22 cellular contexts compared by ENCODE assay signal in the genomic region with DNA sequence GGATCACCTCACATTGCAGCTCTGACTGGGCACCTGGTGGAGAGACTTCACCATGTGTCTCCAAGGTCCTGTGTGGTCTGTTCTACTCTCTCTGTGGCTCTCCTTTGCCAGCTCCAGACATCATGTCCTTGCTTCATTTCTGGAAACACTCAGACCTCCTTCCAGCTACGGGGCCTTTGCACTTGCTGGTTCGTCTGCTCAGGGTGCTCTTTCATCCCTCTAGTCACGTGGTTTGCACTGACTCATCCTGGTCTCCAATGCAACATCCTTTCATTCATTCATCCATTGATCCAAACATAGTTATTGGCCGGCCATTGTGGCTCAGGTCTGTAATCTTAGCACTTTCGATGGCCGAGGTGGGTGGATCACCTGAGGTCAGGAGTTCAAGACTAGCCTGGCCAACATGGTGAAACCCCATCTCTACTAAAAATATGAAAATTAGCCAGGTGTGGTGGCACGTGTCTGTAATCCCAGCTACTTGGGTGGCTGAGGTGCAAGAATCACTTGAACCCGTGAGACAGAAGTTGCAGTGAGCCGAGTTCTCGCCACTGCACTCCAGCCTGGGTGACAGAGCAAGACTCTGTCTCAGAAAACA. TPM values are rescaled to one million over a fixed set of nuclear protein-coding genes. Genes with fewer than 3 reads are reported as not detected.
DNase-seq lines count a peak whose midpoint lies in the region; ATAC-seq, FAIRE-seq and TF ChIP-seq lines count a peak whose summit lies in the region.
"Had no signal": no experiment of that assay in that cellular context is flagged by ENCODE, and none has a peak within 500 bp of the region (broad histone marks: within the 10 kb centered on the region; RNA-seq: fewer than 3 reads in every experiment).

No MANE protein-coding gene starts in this region.

- TF ChIP-seq CTCF in HepG2 (CRISPR knock-in tag; IDR thresholded peaks at IDR 0.05) = no peak
- TF ChIP-seq CTCF in right lobe of liver (IDR thresholded peaks at IDR 0.05) = no peak
- TF ChIP-seq CTCF in HEK293 (tag by site-specific recombination; IDR thresholded peaks at IDR 0.05) = no peak
- no peak for TF ChIP-seq CTCF in GM12878 (IDR thresholded peaks at IDR 0.05 in 2 of 3, conservative IDR thresholded peaks at IDR 0.05 in 1 of 3; ENCODE audit: control insufficient read depth in 2 of 3, extremely low read depth in 1 of 3, insufficient read depth in 1 of 3, low read depth in 3 of 3, low read length in 3 of 3)

- TF ChIP-seq POLR2A in HepG2 (IDR thresholded peaks at IDR 0.05; ENCODE audit: insufficient read depth in 1 of 2, low read depth in 2 of 2, low read length in 2 of 2) (no peak), right lobe of liver (IDR thresholded peaks at IDR 0.05) (no peak), GM12878 (IDR thresholded peaks at IDR 0.05; ENCODE audit: low read depth, low read length) (no peak)

- H4K20me1 ChIP-seq in HepG2 (ENCODE audit: insufficient read depth, low read length) (no peaks in the 10 kb centered on the region), GM12878 (ENCODE audit: control insufficient read depth, insufficient read depth) (no peaks in the 10 kb centered on the region)

- H3K4me1 ChIP-seq in HepG2 (ENCODE audit: insufficient read depth, low read length) (0 out of 2 replicates have a peak, but pooled peaks cover 7% of the 10 kb centered on the region), right lobe of liver (no peaks in the 10 kb centered on the region), HEK293 (ENCODE audit: control insufficient read depth, insufficient read depth, low read length) (no peaks in the 10 kb centered on the region), GM12878 (ENCODE audit: control insufficient read depth, insufficient read depth, low read length) (peaks cover 10% of the 10 kb centered on the region; the same call in 1 of the 2 replicates), neuronal stem cell (ENCODE audit: control insufficient read depth in 2 of 2, insufficient read depth in 1 of 2, low read depth in 1 of 2, low read length in 2 of 2) (peaks cover 0 to 1% of the 10 kb centered on the region in 2 donors)

- FAIRE-seq in HepG2 (lab: Jason Lieb, UNC) (no peak), GM12878 (lab: Jason Lieb, UNC) (no peak), RCC 7860 (lab: Jason Lieb, UNC) (no peak)
- FAIRE-seq: A204.1, H54 had no signal

- H4K8ac ChIP-seq in neuronal stem cell (ENCODE audit: low read depth, low read length) = no peak overlapping the region

- no peak overlapping the region for H3K9ac ChIP-seq in HepG2 (ENCODE audit: insufficient read depth, low read depth, low read length)
- no peak overlapping the region for H3K9ac ChIP-seq in GM12878 (ENCODE audit: control insufficient read depth, insufficient read depth, low read length)
- no peak overlapping the region for H3K9ac ChIP-seq in neuronal stem cell (ENCODE audit: low read depth, low read length, poor library complexity)
- H3K9ac ChIP-seq: GM23248, KMS-11 had no signal

- H2BK5ac ChIP-seq in neuronal stem cell (ENCODE audit: low read length) = no peak overlapping the region

- DNase-seq in HepG2 (ENCODE audit: low spot score) (no peak), right lobe of liver (no peak), GM12878 (ENCODE audit: low read depth, low spot score) (peak; percentile 2), neuronal stem cell (ENCODE audit: low spot score) (no peak), NCI-H128 (lab: John Stamatoyannopoulos, UW; ENCODE audit: unreplicated experiment) (no peak), RCC 7860 (ENCODE audit: low spot score) (no peak)
- DNase-seq: AML-193; CD4-positive, alpha-beta memory T cell; DMS153; DMS79; GDM1; GM23248; HCEC 1CT; HFFc6 had no signal

- H3K9me3 ChIP-seq in HepG2 (ENCODE audit: low read length) (no peaks in the 10 kb centered on the region), right lobe of liver (no peaks in the 10 kb centered on the region), HEK293 (ENCODE audit: control insufficient read depth, insufficient read depth, low read depth, low read length) (no peaks in the 10 kb centered on the region), GM12878 (replicated peaks; ENCODE audit: control insufficient read depth, insufficient read depth, low read length) (no peaks in the 10 kb centered on the region), neuronal stem cell (replicated peaks in 1 of 2; ENCODE audit: control insufficient read depth in 2 of 2, insufficient read depth in 1 of 2, low read depth in 1 of 2, low read length in 2 of 2) (no peaks in the 10 kb centered on the region)

- in situ Hi-C loops in HepG2 (cut with HindIII; ENCODE audit: extremely low pct_ligation_motif_present, low pct_unique_long_range_greater_than_20kb) (no loop called here), GM12878 (cut with MboI) (no loop called here)

- no peak for TF ChIP-seq RAD21 in HepG2 (CRISPR knock-in tag; IDR thresholded peaks at IDR 0.05)
- no peak for TF ChIP-seq RAD21 in GM12878 (IDR thresholded peaks at IDR 0.05; ENCODE audit: insufficient read depth, low read depth, low read length)

- no peak overlapping the region for H3K23ac ChIP-seq in neuronal stem cell (ENCODE audit: low read depth, low read length, poor library complexity)

- ATAC-seq in HepG2 = no peak
- no peak for ATAC-seq in right lobe of liver
- ATAC-seq in GM12878 = no peak
- no peak for ATAC-seq in HG03175 (IDR thresholded peaks at IDR 0.05; ENCODE audit: unreplicated experiment)

- SMC1A ChIA-PET in GM12878 (lab: Charles Lee; ENCODE audit: uncharacterized antibody, unreplicated experiment) = interaction anchor here (1.0 to 2.0 kb wide), 8 partner anchors 9 to 373 kb away, joined by 3 to 7 read pairs (median 4); partner anchors contain the start of gene ARPC3

- no peak overlapping the region for H2AK5ac ChIP-seq in neuronal stem cell (ENCODE audit: low read depth, low read length)

- no peaks in the 10 kb centered on the region for H3K79me2 ChIP-seq in HepG2 (ENCODE audit: insufficient read depth, low read length)
- no peaks in the 10 kb centered on the region for H3K79me2 ChIP-seq in GM12878 (ENCODE audit: control insufficient read depth, insufficient read depth, low read length)

- H3K79me1 ChIP-seq in neuronal stem cell (ENCODE audit: low read depth, low read length) = no peaks in the 10 kb centered on the region

- POLR2A ChIA-PET in HepG2 (lab: Yijun Ruan, JAX) = interaction anchor here (0.6 kb wide), 1 partner anchor 25 kb away, joined by 3 read pairs; no protein-coding TSS in a partner anchor
- POLR2A ChIA-PET in HEK293 (lab: Yijun Ruan, JAX) = no interaction called here
- POLR2A ChIA-PET in GM12878 (lab: Charles Lee) = interaction anchor here (0.5 to 0.6 kb wide), 2 partner anchors 17 to 359 kb away, joined by 3 to 8 read pairs; no protein-coding TSS in a partner anchor

- intact Hi-C loops in HepG2 (cut with micrococcal nuclease; ENCODE audit: unreplicated experiment) (no loop called here), right lobe of liver (cut with DNase I) (no loop called here), GM12878 (cut with micrococcal nuclease; ENCODE audit: unreplicated experiment) (no loop called here)

- H3K27me3 ChIP-seq in HepG2 (ENCODE audit: control insufficient read depth in 1 of 2, insufficient read depth in 2 of 2, low read length in 2 of 2) (peaks cover 0 to 1% of the 10 kb centered on the region in 2 experiments; a peak in 1 of 5 replicates), right lobe of liver (no peaks in the 10 kb centered on the region), GM12878 (replicated peaks in 1 of 2; ENCODE audit: control insufficient read depth in 2 of 2, insufficient read depth in 2 of 2, low read length in 1 of 2) (no peaks in the 10 kb centered on the region), neuronal stem cell (ENCODE audit: control insufficient read depth in 3 of 3, insufficient read depth in 3 of 3, low read depth in 1 of 3, low read length in 3 of 3) (no peaks in the 10 kb centered on the region)

- H2BK15ac ChIP-seq in neuronal stem cell (ENCODE audit: low read length) = no peak overlapping the region

- H2AFZ ChIP-seq in HepG2 (ENCODE audit: low read length) (no peak overlapping the region), GM12878 (ENCODE audit: control insufficient read depth, low read depth, low read length) (no peak overlapping the region), neuronal stem cell (ENCODE audit: low read length) (no peak overlapping the region)
- H2AFZ ChIP-seq: GM23248 had no signal

- RAD21 ChIA-PET in GM12878 (lab: Charles Lee; ENCODE audit: unreplicated experiment) = interaction anchor here (0.6 to 0.7 kb wide), 2 partner anchors 52 to 217 kb away, joined by 3 read pairs; no protein-coding TSS in a partner anchor

- H3K4me2 ChIP-seq in HepG2 (ENCODE audit: low read depth, low read length) (no peak overlapping the region), GM12878 (ENCODE audit: control insufficient read depth, insufficient read depth) (no peak overlapping the region), neuronal stem cell (ENCODE audit: insufficient read depth, low read length, poor library complexity, severe bottlenecking) (no peak overlapping the region)
- H3K4me2 ChIP-seq: KMS-11 had no signal

- no peak overlapping the region for H3K4ac ChIP-seq in neuronal stem cell (ENCODE audit: low read length)

- CTCF ChIA-PET in HepG2 (lab: Yijun Ruan, JAX; ENCODE audit: low intra/inter-chr PET ratio, low total read pairs) = no interaction called here
- CTCF ChIA-PET in HEK293 (lab: Yijun Ruan, JAX) = interaction anchor here (0.6 kb wide), 2 partner anchors 24 to 188 kb away, joined by 3 read pairs; partner anchors contain the start of gene CCDC63
- CTCF ChIA-PET in GM12878 (lab: Yijun Ruan, JAX) = interaction anchor here (1.1 to 1.6 kb wide), 4 partner anchors 118 to 310 kb away, joined by 3 to 5 read pairs (median 4); no protein-coding TSS in a partner anchor

- 12% methylated on average over 10 of the region's 10 CpGs for WGBS in HepG2 (ENCODE audit: low lambda C conversion rate)
- 84% methylated on average over 8 of the region's 10 CpGs for WGBS in right lobe of liver (ENCODE audit: insufficient coverage, low coverage, low lambda C conversion rate, missing lambda C conversion rate)
- 43% methylated on average over 10 of the region's 10 CpGs for WGBS in GM12878 (ENCODE audit: insufficient coverage, insufficient replicate concordance, low lambda C conversion rate, missing lambda C conversion rate)
- WGBS in neuronal stem cell (ENCODE audit: extremely low coverage in 2 of 2, insufficient read length in 2 of 2, insufficient replicate concordance in 1 of 2), 2 donors = no CpG with 5 or more reads among the region's 10 CpGs

- TF ChIP-seq EP300 in HepG2 (IDR thresholded peaks at IDR 0.05; ENCODE audit: low read depth in 2 of 2, low read length in 2 of 2) = no peak
- TF ChIP-seq EP300 in HepG2 (CRISPR knock-in tag; IDR thresholded peaks at IDR 0.05; ENCODE audit: borderline replicate concordance) = no peak
- no peak for TF ChIP-seq EP300 in GM12878 (IDR thresholded peaks at IDR 0.05; ENCODE audit: borderline replicate concordance in 1 of 2, control insufficient read depth in 1 of 2, low read depth in 2 of 2, low read length in 2 of 2)

- H3K4me3 ChIP-seq in HepG2 (replicated peaks in 1 of 3; ENCODE audit: insufficient read depth in 1 of 3, low read depth in 2 of 3, low read length in 3 of 3) (no peak overlapping the region), right lobe of liver (no peak overlapping the region), HEK293 (ENCODE audit: low read depth, low read length) (no peak overlapping the region), GM12878 (no peak overlapping the region), neuronal stem cell (ENCODE audit: low read length in 2 of 2) (no peak overlapping the region)
- H3K4me3 ChIP-seq: GM23248 had no signal

- no peak overlapping the region for H2BK120ac ChIP-seq in neuronal stem cell (ENCODE audit: low read depth, low read length)

- no peak overlapping the region for H2BK12ac ChIP-seq in neuronal stem cell (ENCODE audit: low read length)

- peak overlapping the region; percentile 11 for H3K14ac ChIP-seq in neuronal stem cell (ENCODE audit: low read length)

- BruUV-seq in HepG2 (replicated peaks; lab: Mats Ljungman, UMichigan) (no TSS peak), GM12878 (replicated peaks; lab: Mats Ljungman, UMichigan) (no TSS peak)

- H3K36me3 ChIP-seq in HepG2 (replicated peaks in 1 of 2; ENCODE audit: control insufficient read depth in 1 of 2, insufficient read depth in 2 of 2, low read length in 2 of 2) = no peaks in the 10 kb centered on the region
- no peaks in the 10 kb centered on the region for H3K36me3 ChIP-seq in right lobe of liver
- no peaks in the 10 kb centered on the region for H3K36me3 ChIP-seq in HEK293 (ENCODE audit: control insufficient read depth in 2 of 2, insufficient read depth in 1 of 2, low read length in 2 of 2)
- no peaks in the 10 kb centered on the region for H3K36me3 ChIP-seq in GM12878 (ENCODE audit: control insufficient read depth in 2 of 2, insufficient read depth in 2 of 2, low read length in 1 of 2)
- H3K36me3 ChIP-seq in neuronal stem cell (replicated peaks in 1 of 2; ENCODE audit: control insufficient read depth in 2 of 2, insufficient read depth in 2 of 2, low read length in 2 of 2) = no peaks in the 10 kb centered on the region

- no peak overlapping the region for H4K91ac ChIP-seq in neuronal stem cell (ENCODE audit: low read depth, low read length, poor library complexity)

- H3K27ac ChIP-seq in HepG2 (ENCODE audit: extremely low read length, insufficient read depth, low read length) (no peak overlapping the region), right lobe of liver (no peak overlapping the region), HEK293 (ENCODE audit: extremely low read depth, low read depth, low read length) (no peak overlapping the region), GM12878 (ENCODE audit: control insufficient read depth, insufficient read depth) (no peak overlapping the region), neuronal stem cell (replicated peaks; ENCODE audit: low read length) (no peak overlapping the region)
- H3K27ac ChIP-seq: C4-2B, GM23248, KMS-11 had no signal

- no peak overlapping the region for H3K18ac ChIP-seq in neuronal stem cell (ENCODE audit: low read length)

RNA-seq across cellular contexts. Expression of gene CCDC63, which starts 23.9 kb away (rescaled TPM):
- total RNA-seq in HepG2 (2016; rRNA removed; fragmentation: Illumina TruSeq; extraction: Trizol) (not detected in 2 replicates), right lobe of liver (not detected), GM12878 (2014; rRNA removed) (not detected in 2 replicates), GM12878 (2014; rRNA removed; fragmentation: Illumina TruSeq; extraction: Trizol) (not detected in 2 replicates), GM12878 (2021) (not detected in 2 replicates)
- not detected in 2 replicates for total RNA-seq in HepG2 (2016; cell fraction: cytosol; rRNA removed; fragmentation: Illumina TruSeq; extraction: Trizol; ENCODE audit: low read depth)
- not detected in 2 replicates for total RNA-seq in HepG2 (2016; cell fraction: insoluble cytoplasmic fraction; rRNA removed; fragmentation: Illumina TruSeq; extraction: Trizol)
- total RNA-seq in HepG2 (2016; cell fraction: membrane; rRNA removed; fragmentation: Illumina TruSeq; extraction: Trizol) = not detected in 2 replicates
- not detected in 2 replicates for total RNA-seq in HepG2 (2016; cell fraction: nucleus; rRNA removed; fragmentation: Illumina TruSeq; extraction: Trizol)
- polyA plus RNA-seq in HepG2 (2011; rRNA removed) (not detected in 2 replicates), GM12878 (2011; rRNA removed) (not detected in 2 replicates), GM12878 (2014; fragmentation: Illumina TruSeq; extraction: Trizol) (not detected in 2 replicates), GM12878 (2014; fragmentation: Nextera tagmentation; extraction: Ambion mirVana) (not detected), GM12878 (2014; rRNA removed) (not detected in 2 replicates), GM12878 (2016; fragmentation: Nextera tagmentation; extraction: Ambion mirVana) (not detected)
- not detected in 2 replicates for polyA plus RNA-seq in HepG2 (2011; cell fraction: cytosol; rRNA removed)
- polyA plus RNA-seq in HepG2 (2011; cell fraction: nucleus; rRNA removed) = not detected in 2 replicates
- polyA plus RNA-seq in HepG2 (2012) = not detected in 2 replicates
- not detected in 2 replicates for polyA plus RNA-seq in HepG2 (2016; cell fraction: cytosol; fragmentation: Illumina TruSeq; extraction: Trizol; ENCODE audit: low read depth)
- polyA plus RNA-seq in HepG2 (2016; cell fraction: insoluble cytoplasmic fraction; fragmentation: Illumina TruSeq; extraction: Trizol; ENCODE audit: low read depth) = not detected in 2 replicates
- not detected in 2 replicates for polyA plus RNA-seq in HepG2 (2016; cell fraction: membrane; fragmentation: Illumina TruSeq; extraction: Trizol; ENCODE audit: low read depth)
- polyA plus RNA-seq in HepG2 (2016; cell fraction: nucleus; fragmentation: Illumina TruSeq; extraction: Trizol; ENCODE audit: insufficient read depth, low read depth) = not detected in 2 replicates
- polyA minus RNA-seq in HepG2 (2011; rRNA and poly(A)+ RNA removed; ENCODE audit: low replicate concordance) = 0.16 TPM in 1 of 2 replicates, not detected in the other
- not detected in 2 replicates for polyA minus RNA-seq in HepG2 (2011; cell fraction: cytosol; rRNA and poly(A)+ RNA removed)
- not detected in 2 replicates for polyA minus RNA-seq in HepG2 (2011; cell fraction: nucleus; rRNA and poly(A)+ RNA removed)
- not detected in 2 replicates for total RNA-seq in GM12878 (2013; cell fraction: nucleolus; rRNA removed)
- not detected for polyA plus RNA-seq in GM12878 (2011; ENCODE audit: low read depth)
- polyA plus RNA-seq in GM12878 (2011; cell fraction: cytosol; rRNA removed) = not detected in 2 replicates
- polyA plus RNA-seq in GM12878 (2011; cell fraction: nucleus; rRNA removed) = not detected in 2 replicates
- not detected in 2 replicates for polyA plus RNA-seq in GM12878 (2012)
- not detected in 2 replicates for polyA minus RNA-seq in GM12878 (2011; rRNA and poly(A)+ RNA removed)
- not detected in 2 replicates for polyA minus RNA-seq in GM12878 (2011; cell fraction: cytosol; rRNA and poly(A)+ RNA removed)
- not detected in 2 replicates for polyA minus RNA-seq in GM12878 (2011; cell fraction: nucleus; rRNA and poly(A)+ RNA removed)
- 1.3 TPM for polyA plus RNA-seq in neuronal stem cell (2013, experiment 1 of 2)
- polyA plus RNA-seq in neuronal stem cell (2013, experiment 2 of 2) = 1.1 TPM
- total RNA-seq: CD4-positive, alpha-beta memory T cell; Daoy; GM23248; HFFc6 had no signal
- polyA plus RNA-seq: BJ; CD4-positive, alpha-beta memory T cell; GM23248 had no signal
